29 cellular contexts compared by ENCODE assay signal in genomic region chr14:56143025-56143424, GRCh38. TPM values are rescaled to one million over a fixed set of nuclear protein-coding genes. Genes with fewer than 3 reads are reported as not detected.
DNase-seq lines count a peak whose midpoint lies in the region; ATAC-seq, FAIRE-seq and TF ChIP-seq lines count a peak whose summit lies in the region.
"Had no signal": no experiment of that assay in that cellular context is flagged by ENCODE, and none has a peak within 500 bp of the region (broad histone marks: within the 10 kb centered on the region; RNA-seq: fewer than 3 reads in every experiment).

No MANE protein-coding gene starts in this region.

- no peak overlapping the region for H2AFZ ChIP-seq in Loucy (ENCODE audit: low read length)
- H2AFZ ChIP-seq: GM23248 had no signal

- H3K36me3 Mint-ChIP-seq in activated T-cell treated with anti-CD3 and anti-CD28 coated beads, Interleukin-2, amount 50 U/mL, for 72 hours (ENCODE audit: insufficient read depth in 2 of 2), result no peaks in the 10 kb centered on the region
- H3K36me3 Mint-ChIP-seq in glutamatergic neuron (ENCODE audit: unreplicated experiment), result no peaks in the 10 kb centered on the region
- H3K36me3 Mint-ChIP-seq: CD8-positive, alpha-beta T cell had no signal

- no peak overlapping the region for H3K27ac Mint-ChIP-seq in activated T-cell treated with anti-CD3 and anti-CD28 coated beads, Interleukin-2, amount 50 U/mL, for 72 hours
- H3K27ac Mint-ChIP-seq in glutamatergic neuron (ENCODE audit: unreplicated experiment), result peak overlapping the region; percentile 71
- H3K27ac Mint-ChIP-seq: B cell; CD8-positive, alpha-beta T cell had no signal

- H3K36me3 ChIP-seq in Loucy (ENCODE audit: insufficient read depth, low read length) (peaks cover 24% of the 10 kb centered on the region; the same call in 1 of the 2 replicates), brain microvascular endothelial cell (replicated peaks) (no peaks in the 10 kb centered on the region), gastroesophageal sphincter (no peaks in the 10 kb centered on the region)

- H3K9me2 ChIP-seq in Loucy (replicated peaks; ENCODE audit: low read depth, low read length), result no peaks in the 10 kb centered on the region
- H3K9me2 ChIP-seq: SK-N-SH had no signal

- peaks cover 100% of the 10 kb centered on the region for H4K20me1 ChIP-seq in Loucy (ENCODE audit: insufficient read depth, low read length, poor library complexity, severe bottlenecking)

- peak; percentile 56 to 61 for ATAC-seq in activated T-cell treated with anti-CD3 and anti-CD28 coated beads, Interleukin-2, amount 50 U/mL, for 72 hours (replicated peaks in 1 of 2)
- no peak for ATAC-seq in gastroesophageal sphincter
- ATAC-seq: A549; CD8-positive, alpha-beta T cell; PC-3 had no signal

- no peak for TF ChIP-seq EP300 in gastroesophageal sphincter (IDR thresholded peaks at IDR 0.05)

- peaks cover 100% of the 10 kb centered on the region for H3K79me2 ChIP-seq in Loucy (ENCODE audit: insufficient read depth, low read length)

- TF ChIP-seq POLR2A in gastroesophageal sphincter (IDR thresholded peaks at IDR 0.05), result no peak

- 100% methylated on average over 1 of the region's 1 CpG for WGBS in gastroesophageal sphincter (ENCODE audit: low coverage in 1 of 2), 2 donors

- no peaks in the 10 kb centered on the region for H3K9me3 ChIP-seq in Loucy (ENCODE audit: insufficient read depth, low read depth, low read length)
- H3K9me3 ChIP-seq in gastroesophageal sphincter, result no peaks in the 10 kb centered on the region
- H3K9me3 ChIP-seq: A549, Caco-2, SK-N-SH had no signal

- H3K27ac ChIP-seq in brain microvascular endothelial cell (no peak overlapping the region), gastroesophageal sphincter (no peak overlapping the region)
- H3K27ac ChIP-seq: A549, C4-2B, GM23248 had no signal

- in situ Hi-C loops in brain microvascular endothelial cell (cut with HindIII; ENCODE audit: low pct_ligation_motif_present, low sequenced_read_pairs), result no loop called here

- no peak overlapping the region for H3K4me3 ChIP-seq in Loucy (ENCODE audit: low read length, poor library complexity, severe bottlenecking)
- H3K4me3 ChIP-seq in brain microvascular endothelial cell (ENCODE audit: low read depth, low read length), result no peak overlapping the region
- no peak overlapping the region for H3K4me3 ChIP-seq in gastroesophageal sphincter
- H3K4me3 ChIP-seq: A549, GM23248 had no signal

- no peak overlapping the region for H3K9ac ChIP-seq in Loucy (ENCODE audit: low read depth, low read length, poor library complexity, severe bottlenecking)
- H3K9ac ChIP-seq: GM23248, SK-N-SH had no signal

- H3F3A ChIP-seq in Loucy (ENCODE audit: low read depth), result no peaks in the 10 kb centered on the region

- H3K4me3 Mint-ChIP-seq in activated T-cell treated with anti-CD3 and anti-CD28 coated beads, Interleukin-2, amount 50 U/mL, for 72 hours, result no peak overlapping the region
- no peak overlapping the region for H3K4me3 Mint-ChIP-seq in glutamatergic neuron (ENCODE audit: unreplicated experiment)
- H3K4me3 Mint-ChIP-seq: B cell; CD8-positive, alpha-beta T cell had no signal

- no peak for DNase-seq in activated T-cell treated with anti-CD3 and anti-CD28 coated beads, Interleukin-2, amount 50 U/mL, for 72 hours
- DNase-seq in activated T-cell treated with anti-CD3 and anti-CD28 coated beads, Interleukin-2, amount 50 U/mL, for 48 hours, result no peak
- DNase-seq in glutamatergic neuron (no peak), urothelium cell line (ENCODE audit: low spot score) (no peak), brain microvascular endothelial cell (no peak), retina (no peak)
- DNase-seq: Caco-2; CD8-positive, alpha-beta T cell; DMS 273 treated with DMSO at 0.1 percent for 48 hours; DMS79 treated with DMSO at 0.1 percent for 48 hours; GM23248; H7; Karpas-422; NCI-H1105 treated with DMSO at 0.1 percent for 48 hours; NCI-H146; NCI-H1930; NCI-H2171; NCI-H226; NCI-H524; NCI-H774; PC-3; SK-N-SH; SW 1271 had no signal

- H3K4me1 ChIP-seq in Loucy (ENCODE audit: insufficient read depth, low read length, poor library complexity, severe bottlenecking) (peaks cover 86% of the 10 kb centered on the region), gastroesophageal sphincter (no peaks in the 10 kb centered on the region)
- H3K4me1 ChIP-seq: A549, Caco-2 had no signal

- H3K9me3 Mint-ChIP-seq in activated T-cell treated with anti-CD3 and anti-CD28 coated beads, Interleukin-2, amount 50 U/mL, for 72 hours, result no peaks in the 10 kb centered on the region
- peaks cover 2% of the 10 kb centered on the region for H3K9me3 Mint-ChIP-seq in glutamatergic neuron (ENCODE audit: unreplicated experiment)
- H3K9me3 Mint-ChIP-seq: CD8-positive, alpha-beta T cell had no signal

- FAIRE-seq in urothelium cell line (lab: Jason Lieb, UNC), result peak; percentile 50
- FAIRE-seq: A549, GM18507 had no signal

- peaks cover 59% of the 10 kb centered on the region for H3K4me1 Mint-ChIP-seq in activated T-cell treated with anti-CD3 and anti-CD28 coated beads, Interleukin-2, amount 50 U/mL, for 72 hours (ENCODE audit: low read depth)
- H3K4me1 Mint-ChIP-seq in glutamatergic neuron (ENCODE audit: low read depth, unreplicated experiment), result peaks cover 77% of the 10 kb centered on the region

- TF ChIP-seq CTCF in Loucy (conservative IDR thresholded peaks at IDR 0.05; ENCODE audit: low read length), result no peak
- TF ChIP-seq CTCF in glutamatergic neuron (IDR thresholded peaks at IDR 0.05; ENCODE audit: partially characterized antibody, unreplicated experiment), result no peak
- no peak for TF ChIP-seq CTCF in brain microvascular endothelial cell (IDR thresholded peaks at IDR 0.05; ENCODE audit: low read depth, low read length, missing control alignments)
- TF ChIP-seq CTCF in gastroesophageal sphincter (IDR thresholded peaks at IDR 0.05), result no peak

- peak overlapping the region; percentile 5 for H3K4me2 ChIP-seq in Loucy (ENCODE audit: low read depth, low read length, poor library complexity, severe bottlenecking)
- H3K4me2 ChIP-seq: A549, SK-N-SH had no signal

- H3K27me3 Mint-ChIP-seq in activated T-cell treated with anti-CD3 and anti-CD28 coated beads, Interleukin-2, amount 50 U/mL, for 72 hours (ENCODE audit: low read depth), result no peaks in the 10 kb centered on the region
- H3K27me3 Mint-ChIP-seq in glutamatergic neuron (ENCODE audit: unreplicated experiment), result peaks cover 3% of the 10 kb centered on the region
- H3K27me3 Mint-ChIP-seq: B cell had no signal

- H3K27me3 ChIP-seq in Loucy (ENCODE audit: insufficient read depth, low read length, poor library complexity, severe bottlenecking) (no peaks in the 10 kb centered on the region), brain microvascular endothelial cell (replicated peaks) (no peaks in the 10 kb centered on the region), gastroesophageal sphincter (no peaks in the 10 kb centered on the region)

RNA-seq across cellular contexts. Expression of gene PELI2, which starts 24.8 kb away (rescaled TPM):
- total RNA-seq in activated T-cell treated with anti-CD3 and anti-CD28 coated beads, Interleukin-2, amount 50 U/mL, for 72 hours, result 10 to 100 TPM; 11.3 to 11.7 TPM
- 158 TPM for total RNA-seq in glutamatergic neuron (ENCODE audit: unreplicated experiment)
- 10 to 100 TPM; 10.5 to 30.0 (median 12.3) TPM for total RNA-seq in gastroesophageal sphincter
